In the genomic region with DNA sequence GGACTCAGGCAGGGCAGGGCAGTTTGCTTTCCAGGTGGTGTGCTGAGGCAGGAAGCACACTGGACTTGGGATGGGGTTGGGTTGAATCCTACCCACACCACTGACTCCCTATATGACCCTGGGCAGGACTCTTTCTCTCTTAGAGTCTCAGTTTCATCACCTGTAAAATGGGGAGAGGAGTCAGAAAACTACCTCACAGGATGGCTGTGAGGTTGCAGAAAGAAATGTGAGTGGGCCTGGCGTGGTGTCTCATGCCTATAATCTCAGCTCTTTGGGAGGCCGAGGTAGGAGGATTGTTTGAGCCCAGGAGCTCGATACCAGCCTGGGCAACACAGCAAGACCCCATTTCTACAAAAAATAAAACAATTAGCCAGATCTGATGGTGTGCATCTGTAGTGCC, we compare ENCODE assay signal across 17 cellular contexts.
"Had no signal": no experiment of that assay in that cellular context is flagged by ENCODE, and none has a peak within 500 bp of the region (broad histone marks: within the 10 kb centered on the region; RNA-seq: fewer than 3 reads in every experiment).

No MANE protein-coding gene starts in this region.

- DNase-seq: IMR-90, Kasumi-1, MM.1S, NCI-H1092 treated with DMSO at 0.1 percent for 48 hours, NCI-H1436, NCI-H187, NCI-H2029, NCI-H2227 treated with DMSO at 0.1 percent for 48 hours, NCI-H524 treated with DMSO at 0.1 percent for 48 hours, NCI-H69, NCI-H774, SHP77, SK-N-SH, SW 1271 had no signal

- H3K4me2 ChIP-seq: KMS-11, SK-N-SH had no signal

- H3K27ac ChIP-seq: KMS-11, RWPE1 had no signal

- H3K9me3 ChIP-seq: SK-N-SH had no signal

- FAIRE-seq: RCC 7860 had no signal
